ENCODE assay signal across 18 cellular contexts in genomic region chr22:17880020-17880419, GRCh38.
DNase-seq lines count a peak whose midpoint lies in the region; ATAC-seq, FAIRE-seq and TF ChIP-seq lines count a peak whose summit lies in the region.
"Had no signal": no experiment of that assay in that cellular context is flagged by ENCODE, and none has a peak within 500 bp of the region (broad histone marks: within the 10 kb centered on the region; RNA-seq: fewer than 3 reads in every experiment).

No MANE protein-coding gene starts in this region.

- peak in 3 of 4 donors; percentile 19 to 44 (median 31) for ATAC-seq in heart left ventricle
- ATAC-seq in gastrocnemius medialis: peak; percentile 73 to 80
- no peak for ATAC-seq in GM18909 (IDR thresholded peaks at IDR 0.05; ENCODE audit: poor library complexity, unreplicated experiment)
- ATAC-seq in HG03342 (IDR thresholded peaks at IDR 0.05; ENCODE audit: unreplicated experiment): no peak

- H4K20me1 ChIP-seq in BLaER1: peaks cover 9% of the 10 kb centered on the region

- DNase-seq in bronchial epithelial cell (ENCODE audit: low read depth): no peak
- no peak for DNase-seq in heart left ventricle
- peak; percentile 58 to 64 for DNase-seq in gastrocnemius medialis
- DNase-seq in DMS53 treated with DMSO at 0.1 percent for 48 hours (lab: John Stamatoyannopoulos, UW; ENCODE audit: unreplicated experiment): no peak
- DNase-seq: ACHN; CD4-positive, alpha-beta memory T cell; COR-L47; DMS153; DND-41; GF-D8; GOT3; KG1 had no signal

- H3K4me3 ChIP-seq in BLaER1 (no peak overlapping the region), bronchial epithelial cell (ENCODE audit: low read depth, low read length) (no peak overlapping the region), heart left ventricle (no peak overlapping the region), gastrocnemius medialis (no peak overlapping the region)
- H3K4me3 ChIP-seq: HAP-1 had no signal

- H3K4me2 ChIP-seq in BLaER1: no peak overlapping the region

- no peak for TF ChIP-seq POLR2A in heart left ventricle (IDR thresholded peaks at IDR 0.05)
- TF ChIP-seq POLR2A in gastrocnemius medialis (IDR thresholded peaks at IDR 0.05): peak; percentile 20 to 42

- H3K4me1 ChIP-seq in BLaER1 (peaks cover 26% of the 10 kb centered on the region), heart left ventricle (peaks cover 0 to 22% (median 8%) of the 10 kb centered on the region in 12 donors), gastrocnemius medialis (peaks cover 36 to 51% of the 10 kb centered on the region in 2 donors)
- H3K4me1 ChIP-seq: HAP-1 had no signal

- in situ Hi-C loops in gastrocnemius medialis (cut with MboI; ENCODE audit: low sequenced_read_pairs in 4 of 4): no loop called here

- 72 to 80% (median 77%) methylated on average over 17 of the region's 17 CpGs for WGBS in heart left ventricle, 4 donors

- no peaks in the 10 kb centered on the region for H3K27me3 ChIP-seq in BLaER1
- H3K27me3 ChIP-seq in bronchial epithelial cell (ENCODE audit: control insufficient read depth, insufficient read depth, low read length): no peaks in the 10 kb centered on the region
- no peaks in the 10 kb centered on the region for H3K27me3 ChIP-seq in heart left ventricle
- no peaks in the 10 kb centered on the region for H3K27me3 ChIP-seq in gastrocnemius medialis

- H3K36me3 ChIP-seq in BLaER1 (peaks cover 92% of the 10 kb centered on the region), bronchial epithelial cell (ENCODE audit: control insufficient read depth, insufficient read depth, low read length) (peaks cover 31% of the 10 kb centered on the region), heart left ventricle (peaks cover 0 to 84% (median 49%) of the 10 kb centered on the region in 9 donors), gastrocnemius medialis (no peaks in the 10 kb centered on the region)

- H3K9ac ChIP-seq in BLaER1: 0 out of 2 replicates have a peak overlapping the region, but pooled peaks have one; percentile 2

- intact Hi-C loops in heart left ventricle (cut with DNase I): loop anchor here in 1 of 10 donors (5.0 kb wide), 1 partner anchor 43 kb away; no protein-coding TSS in a partner anchor
- intact Hi-C loops in gastrocnemius medialis (cut with DNase I; ENCODE audit: low total_unique reads): no loop called here

- H3K9me3 ChIP-seq in BLaER1 (no peaks in the 10 kb centered on the region), heart left ventricle (no peaks in the 10 kb centered on the region), gastrocnemius medialis (no peaks in the 10 kb centered on the region)
- H3K9me3 ChIP-seq: HAP-1 had no signal

- TF ChIP-seq CTCF in bronchial epithelial cell (IDR thresholded peaks at IDR 0.05; ENCODE audit: insufficient read depth, low read length, severe bottlenecking): no peak
- TF ChIP-seq CTCF in heart left ventricle (IDR thresholded peaks at IDR 0.05): no peak
- TF ChIP-seq CTCF in gastrocnemius medialis (IDR thresholded peaks at IDR 0.05 in 4 of 5, conservative IDR thresholded peaks at IDR 0.05 in 1 of 5): no peak

- FAIRE-seq in bronchial epithelial cell (lab: Jason Lieb, UNC): peak; percentile 82
- FAIRE-seq: D721Med had no signal

- H3K27ac ChIP-seq in BLaER1: no peak overlapping the region
- peak overlapping the region in 1 of 12 donors; percentile 63 for H3K27ac ChIP-seq in heart left ventricle
- peak overlapping the region; percentile 66 to 82 (median 74) for H3K27ac ChIP-seq in gastrocnemius medialis
- H3K27ac ChIP-seq: C4-2B had no signal

Comparison
In these comparisons a context has a peak if more than half of its experiments do, and no peak if none do; other contexts are left out.
1. DNase-seq: peak in gastrocnemius medialis (2 of 2); none in bronchial epithelial cell (single experiment), heart left ventricle (0 of 5) and DMS53 treated with DMSO at 0.1 percent for 48 hours (single experiment).
2. ATAC-seq: peak in heart left ventricle (3 of 4) and gastrocnemius medialis (2 of 2); none in GM18909 (single experiment) and HG03342 (single experiment).
3. POLR2A ChIP-seq: peak in gastrocnemius medialis (2 of 2); none in heart left ventricle (0 of 2).